ENCODE assay signal across 9 cellular contexts in genomic region chr2:207423886-207424285, GRCh38.
DNase-seq lines count a peak whose midpoint lies in the region; ATAC-seq, FAIRE-seq and TF ChIP-seq lines count a peak whose summit lies in the region.
"Had no signal": no experiment of that assay in that cellular context is flagged by ENCODE, and none has a peak within 500 bp of the region (broad histone marks: within the 10 kb centered on the region; RNA-seq: fewer than 3 reads in every experiment).

No MANE protein-coding gene starts in this region.

- intact Hi-C loops in vagina (cut with DNase I) = no loop called here

- no peak for TF ChIP-seq POLR2A in vagina (IDR thresholded peaks at IDR 0.05)

- H3K4me3 ChIP-seq in foreskin fibroblast (ENCODE audit: low read depth in 1 of 2, low read length in 2 of 2) (no peak overlapping the region), vagina (no peak overlapping the region)

- H3K27me3 ChIP-seq in vagina = no peaks in the 10 kb centered on the region

- peak; percentile 58 for DNase-seq in activated CD8-positive, alpha-beta memory T cell treated with anti-CD3 and anti-CD28 coated beads for 24 hours
- no peak for DNase-seq in activated CD8-positive, alpha-beta memory T cell treated with anti-CD3 and anti-CD28 coated beads, Interleukin-2, amount 50 U/mL, for 4 hours
- DNase-seq in RPMI8226 = peak; percentile 67
- DNase-seq in foreskin fibroblast = peak; percentile 93 to 95
- no peak for DNase-seq in NCI-H524 treated with DMSO at 0.1 percent for 48 hours (lab: John Stamatoyannopoulos, UW)
- no peak for DNase-seq in D721Med (ENCODE audit: insufficient read length, low spot score)
- DNase-seq in vagina (ENCODE audit: extremely low spot score in 2 of 2) = no peak

- H3K4me1 ChIP-seq in vagina = no peaks in the 10 kb centered on the region

- H3K9me3 ChIP-seq in vagina = no peaks in the 10 kb centered on the region

- no peak for FAIRE-seq in D721Med (lab: Jason Lieb, UNC)

- H3K27ac ChIP-seq in vagina = no peak overlapping the region

- no peak for TF ChIP-seq CTCF in foreskin fibroblast (IDR thresholded peaks at IDR 0.05; ENCODE audit: low read depth, low read length)
- no peak for TF ChIP-seq CTCF in D721Med (IDR thresholded peaks at IDR 0.05; ENCODE audit: insufficient read depth, missing control alignments)
- TF ChIP-seq CTCF in vagina (IDR thresholded peaks at IDR 0.05) = no peak

- peak; percentile 98 for ATAC-seq in HG02981 (IDR thresholded peaks at IDR 0.05; ENCODE audit: unreplicated experiment)
- ATAC-seq: CD8-positive, alpha-beta T cell had no signal

- no peaks in the 10 kb centered on the region for H3K36me3 ChIP-seq in vagina

Comparison
In these comparisons a context has a peak if more than half of its experiments do, and no peak if none do; other contexts are left out.
1. DNase-seq: peak in activated CD8-positive, alpha-beta memory T cell treated with anti-CD3 and anti-CD28 coated beads for 24 hours (single experiment), RPMI8226 (single experiment) and foreskin fibroblast (2 of 2); none in activated CD8-positive, alpha-beta memory T cell treated with anti-CD3 and anti-CD28 coated beads, Interleukin-2, amount 50 U/mL, for 4 hours (single experiment), NCI-H524 treated with DMSO at 0.1 percent for 48 hours (single experiment), D721Med (single experiment) and vagina (0 of 2).